9 cellular contexts compared by ENCODE assay signal in the genomic region with DNA sequence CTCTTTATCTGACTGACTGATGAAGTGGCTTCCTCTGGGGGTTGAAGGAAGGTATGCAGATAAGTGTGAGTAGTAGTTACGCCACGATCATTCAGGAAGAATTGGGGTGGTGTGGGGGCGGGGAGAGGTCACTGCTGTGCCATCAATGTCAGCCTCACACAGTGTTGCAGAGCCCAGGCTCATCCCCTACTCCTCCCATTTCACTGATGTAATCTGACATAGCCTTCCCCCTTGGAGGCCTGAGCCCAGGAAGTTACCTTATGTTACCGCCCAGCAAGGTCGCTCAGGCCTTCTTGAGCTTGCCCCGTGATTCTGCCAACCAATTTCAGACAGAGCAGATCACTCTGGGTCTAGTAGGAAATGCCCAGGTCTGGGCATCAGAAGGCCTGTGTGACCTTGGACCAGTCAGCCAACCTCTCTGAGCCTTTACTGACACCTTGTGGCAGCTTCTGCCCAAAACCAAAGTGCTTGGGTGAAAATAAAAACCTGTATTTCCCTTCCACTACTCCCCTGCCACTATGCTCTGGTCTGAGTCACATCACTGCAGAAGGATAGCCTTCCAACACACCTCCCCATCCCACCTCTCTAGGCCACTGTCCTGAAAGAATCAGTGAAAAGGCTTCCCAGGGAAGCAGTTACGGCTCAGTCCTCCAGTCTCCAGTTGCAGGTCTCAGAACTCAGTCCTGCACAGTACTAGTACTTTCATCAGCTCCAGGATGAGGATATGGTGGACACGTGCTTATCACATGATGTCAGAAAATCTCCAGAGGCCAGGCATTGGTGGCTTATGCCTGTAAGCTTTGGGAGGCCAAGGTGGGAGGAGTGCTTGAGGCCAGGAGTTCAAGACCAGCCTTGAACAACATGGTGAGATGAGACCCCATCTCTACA. TPM values are rescaled to one million over a fixed set of nuclear protein-coding genes. Genes with fewer than 3 reads are reported as not detected.
DNase-seq lines count a peak whose midpoint lies in the region; ATAC-seq and TF ChIP-seq lines count a peak whose summit lies in the region.
"Had no signal": no experiment of that assay in that cellular context is flagged by ENCODE, and none has a peak within 500 bp of the region (broad histone marks: within the 10 kb centered on the region; RNA-seq: fewer than 3 reads in every experiment).

No MANE protein-coding gene starts in this region.

- intact Hi-C loops in posterior cingulate gyrus (cut with DNase I): no loop called here

- peaks cover 11% of the 10 kb centered on the region for H3K4me1 Mint-ChIP-seq in HFFc6 (ENCODE audit: low read depth)
- H3K4me1 Mint-ChIP-seq: stimulated activated naive CD8-positive, alpha-beta T cell treated with anti-CD3 and anti-CD28 coated beads, Interleukin-15, amount 100 ng/mL, for 72 hours had no signal

- TF ChIP-seq CTCF in HFFc6 (IDR thresholded peaks at IDR 0.05): peak; percentile 77

- no peaks in the 10 kb centered on the region for H3K36me3 Mint-ChIP-seq in HFFc6 (ENCODE audit: low read depth)

- no peak overlapping the region for H3K4me3 Mint-ChIP-seq in HFFc6
- H3K4me3 Mint-ChIP-seq: stimulated activated naive CD8-positive, alpha-beta T cell treated with anti-CD3 and anti-CD28 coated beads, Interleukin-15, amount 100 ng/mL, for 72 hours had no signal

- H3K27ac Mint-ChIP-seq in HFFc6: no peak overlapping the region
- H3K27ac Mint-ChIP-seq: stimulated activated naive CD8-positive, alpha-beta T cell treated with anti-CD3 and anti-CD28 coated beads, Interleukin-15, amount 100 ng/mL, for 72 hours had no signal

- peaks cover 17% of the 10 kb centered on the region for H3K27me3 Mint-ChIP-seq in HFFc6 (ENCODE audit: insufficient read depth)

- H3K9me3 Mint-ChIP-seq in HFFc6: no peaks in the 10 kb centered on the region
- H3K9me3 Mint-ChIP-seq: stimulated activated naive CD8-positive, alpha-beta T cell treated with anti-CD3 and anti-CD28 coated beads, Interleukin-15, amount 100 ng/mL, for 72 hours had no signal

- no peak for ATAC-seq in GM18517 (IDR thresholded peaks at IDR 0.05; ENCODE audit: unreplicated experiment)
- no peak for ATAC-seq in HG02678 (IDR thresholded peaks at IDR 0.05; ENCODE audit: unreplicated experiment)
- ATAC-seq in GM21737 (IDR thresholded peaks at IDR 0.05; ENCODE audit: unreplicated experiment): no peak
- ATAC-seq: stimulated activated naive CD8-positive, alpha-beta T cell treated with anti-CD3 and anti-CD28 coated beads, Interleukin-15, amount 100 ng/mL, for 72 hours had no signal

- peak; percentile 4 for DNase-seq in COLO668 (lab: John Stamatoyannopoulos, UW; ENCODE audit: unreplicated experiment)
- DNase-seq in HFFc6: peak; percentile 57
- DNase-seq in activated CD4-positive, alpha-beta T cell treated with anti-CD3 and anti-CD28 coated beads, Interleukin-2, amount 50 U/mL, for 48 hours: peak; percentile 3 to 13
- peak; percentile 64 for DNase-seq in islet precursor cell
- DNase-seq in posterior cingulate gyrus: no peak

RNA-seq across cellular contexts. Expression of a gene that starts 28.1 kb away (rescaled TPM):
- total RNA-seq in HFFc6 (2021; fragmentation: NEBNext Ultra II Directional; extraction: Animal tissue kit (Norgen Biotek cat#: 25700)): 1 to 10 TPM in 2 of 6 experiments, under 1 TPM in 4; 0.15 to 1.3 (median 0.28) TPM

Comparison
In these comparisons a context has a peak if more than half of its experiments do, and no peak if none do; other contexts are left out.
1. DNase-seq: peak in COLO668 (single experiment), HFFc6 (single experiment), activated CD4-positive, alpha-beta T cell treated with anti-CD3 and anti-CD28 coated beads, Interleukin-2, amount 50 U/mL, for 48 hours (2 of 2) and islet precursor cell (single experiment); none in posterior cingulate gyrus (0 of 10).